Comparison of ENCODE assay signal across 7 cellular contexts in the genomic region with DNA sequence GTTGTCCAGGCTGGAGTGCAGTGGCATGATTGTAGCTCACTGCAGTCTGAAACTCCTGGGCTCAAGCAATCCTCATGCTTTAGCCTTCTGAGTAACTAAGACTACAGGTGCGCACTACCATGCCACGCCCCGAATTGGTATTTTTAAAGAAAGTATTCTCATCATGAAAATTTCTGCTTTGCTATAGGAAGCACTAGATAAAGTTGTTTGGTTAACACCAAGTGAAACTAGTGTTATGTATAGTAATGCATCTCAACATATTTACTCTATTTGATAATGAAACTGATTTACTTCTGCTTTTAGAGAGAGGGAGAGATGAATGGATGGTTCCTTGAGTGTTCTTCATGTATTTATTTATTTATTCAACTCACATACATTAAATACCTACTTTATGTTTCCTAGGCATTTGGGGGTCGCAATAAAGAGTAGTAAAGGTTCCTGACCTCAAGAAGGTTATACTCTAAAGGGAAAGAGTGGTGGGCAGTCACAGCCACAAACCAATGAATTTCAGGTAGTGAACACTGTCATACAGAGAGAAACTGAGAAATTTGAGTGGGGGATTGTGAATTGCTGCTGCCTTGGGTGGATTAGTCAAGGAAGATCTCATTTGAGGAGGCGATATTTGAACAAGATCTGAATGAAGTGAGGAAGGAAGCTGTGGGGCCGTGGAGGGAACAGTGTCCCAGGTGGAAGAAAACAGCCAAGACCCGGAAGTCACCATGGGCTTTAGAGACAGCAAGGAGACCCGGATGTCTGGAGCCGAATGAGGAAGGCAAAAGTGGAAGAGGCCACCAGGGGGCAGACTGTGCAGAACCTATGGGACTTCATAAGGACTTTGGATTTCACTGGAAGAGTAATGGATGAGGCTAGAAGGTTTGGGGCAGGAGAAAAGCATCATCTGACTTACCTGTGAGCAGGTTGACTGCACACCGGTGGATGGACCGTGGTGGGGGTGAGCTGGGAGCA.
A peak's percentile ranks its signal among the peaks of the same experiment; 100 is the strongest.
DNase-seq lines count a peak whose midpoint lies in the region; ATAC-seq and TF ChIP-seq lines count a peak whose summit lies in the region.

No MANE protein-coding gene starts in this region.

- WGBS in mammary epithelial cell (ENCODE audit: low coverage, missing lambda C conversion rate): 90% methylated on average over 11 of the region's 11 CpGs
- WGBS in right lobe of liver (ENCODE audit: insufficient coverage, low coverage, low lambda C conversion rate, missing lambda C conversion rate): 86% methylated on average over 10 of the region's 11 CpGs

- H3K4me1 ChIP-seq in mammary epithelial cell (ENCODE audit: insufficient read depth, low read length) (no peaks in the 10 kb centered on the region), right lobe of liver (no peaks in the 10 kb centered on the region)

- CTCF ChIA-PET in mammary epithelial cell (lab: Charles Lee; ENCODE audit: low non-redundant PET): no interaction called here

- H3K27ac ChIP-seq in mammary epithelial cell (ENCODE audit: insufficient read depth, low read depth, low read length): no peak overlapping the region
- H3K27ac ChIP-seq in right lobe of liver: no peak overlapping the region

- TF ChIP-seq POLR2A in right lobe of liver (IDR thresholded peaks at IDR 0.05): no peak

- no peak overlapping the region for H3K4me3 ChIP-seq in mammary epithelial cell (replicated peaks in 1 of 3; ENCODE audit: insufficient read depth in 1 of 3, low read depth in 2 of 3, low read length in 3 of 3)
- H3K4me3 ChIP-seq in right lobe of liver: no peak overlapping the region

- in situ Hi-C loops in mammary epithelial cell (cut with MboI; ENCODE audit: low sequenced_read_pairs in 2 of 2): no loop called here

- intact Hi-C loops in mammary epithelial cell (cut with micrococcal nuclease): loop anchor here (5.0 kb wide), 1 partner anchor 785 kb away; no protein-coding TSS in a partner anchor
- intact Hi-C loops in right lobe of liver (cut with DNase I): no loop called here

- TF ChIP-seq CTCF in mammary epithelial cell (conservative IDR thresholded peaks at IDR 0.05 in 1 of 2, IDR thresholded peaks at IDR 0.05 in 1 of 2; ENCODE audit: extremely low read depth in 1 of 2, insufficient read depth in 1 of 2, low read depth in 1 of 2, low read length in 2 of 2) (peak; percentile 48 to 66), right lobe of liver (IDR thresholded peaks at IDR 0.05) (peak; percentile 32 to 64 (median 40))

- no peaks in the 10 kb centered on the region for H3K79me2 ChIP-seq in mammary epithelial cell (ENCODE audit: insufficient read depth, low read length)

- dilution Hi-C loops in mammary epithelial cell (cut with HindIII; ENCODE audit: low sequenced_read_pairs): no loop called here

- H3K36me3 ChIP-seq in mammary epithelial cell (ENCODE audit: insufficient read depth, low read length): no peaks in the 10 kb centered on the region
- no peaks in the 10 kb centered on the region for H3K36me3 ChIP-seq in right lobe of liver

- H2AFZ ChIP-seq in mammary epithelial cell (ENCODE audit: low read depth, low read length): no peak overlapping the region

- H3K27me3 ChIP-seq in mammary epithelial cell (ENCODE audit: insufficient read depth, low read length) (no peaks in the 10 kb centered on the region), right lobe of liver (no peaks in the 10 kb centered on the region)

- H3K9ac ChIP-seq in mammary epithelial cell (ENCODE audit: insufficient read depth, low read length): no peak overlapping the region

- H3K9me3 ChIP-seq in mammary epithelial cell (replicated peaks; ENCODE audit: insufficient read depth, low read length) (no peaks in the 10 kb centered on the region), right lobe of liver (no peaks in the 10 kb centered on the region)

- H4K20me1 ChIP-seq in mammary epithelial cell (ENCODE audit: insufficient read depth, low read length): no peaks in the 10 kb centered on the region

- ATAC-seq in GM19455 (IDR thresholded peaks at IDR 0.05; ENCODE audit: unreplicated experiment): peak; percentile 72
- peak; percentile 71 for ATAC-seq in HG03565 (IDR thresholded peaks at IDR 0.05; ENCODE audit: unreplicated experiment)
- ATAC-seq in right lobe of liver: peak; percentile 7 to 77 (median 65)

- DNase-seq in GDM1 (lab: John Stamatoyannopoulos, UW) (peak; percentile 33), SK-N-DZ (ENCODE audit: low spot score) (peak; percentile 52), mammary epithelial cell (peak; percentile 18), right lobe of liver (peak; percentile 31 to 60 (median 49)), KG1 (lab: John Stamatoyannopoulos, UW) (no peak)

- no peak overlapping the region for H3K4me2 ChIP-seq in mammary epithelial cell (ENCODE audit: insufficient read depth, low read depth, low read length)

- no TSS peak for BruUV-seq in mammary epithelial cell (replicated peaks; lab: Mats Ljungman, UMichigan)
